ENCODE assay signal across 22 cellular contexts in genomic region chr18:49838381-49838780, GRCh38.
"Had no signal": no experiment of that assay in that cellular context is flagged by ENCODE, and none has a peak within 500 bp of the region (broad histone marks: within the 10 kb centered on the region; RNA-seq: fewer than 3 reads in every experiment).

No MANE protein-coding gene starts in this region.

- H3K9ac ChIP-seq: KMS-11 had no signal

- H3K27ac ChIP-seq: brain microvascular endothelial cell, KMS-11 had no signal

- H3K9me3 ChIP-seq: MG63 had no signal

- H3K4me1 Mint-ChIP-seq: activated B cell treated with CpG ODN at 0.5 μM for 24 hours; activated naive CD4-positive, alpha-beta T cell treated with anti-CD3 and anti-CD28 coated beads, Interleukin-2, amount 10 ng/mL, durations not matched to agents 7 days and 5 days; activated naive CD8-positive, alpha-beta T cell treated with anti-CD3 and anti-CD28 coated beads for 36 hours; activated T-helper 17 cell treated with anti-CD3 and anti-CD28 coated beads, Interleukin-2, amount 50 U/mL, for 72 hours had no signal

- H3K27me3 ChIP-seq: brain microvascular endothelial cell, MG63 had no signal

- H3K4me3 Mint-ChIP-seq: activated B cell treated with CpG ODN at 0.5 μM for 24 hours; activated CD4-positive, alpha-beta T cell treated with anti-CD3 and anti-CD28 coated beads, Interleukin-2, amount 10 ng/mL, durations not matched to agents 24 days and 14 days; activated naive CD4-positive, alpha-beta T cell treated with anti-CD3 and anti-CD28 coated beads, Interleukin-2, amount 10 ng/mL, durations not matched to agents 7 days and 5 days; activated naive CD8-positive, alpha-beta T cell treated with anti-CD3 and anti-CD28 coated beads for 36 hours; activated T-cell treated with anti-CD3 and anti-CD28 coated beads, Interleukin-2, amount 50 U/mL, for 4 hours; activated T-helper 17 cell treated with anti-CD3 and anti-CD28 coated beads, Interleukin-2, amount 50 U/mL, for 72 hours; T-helper 17 cell had no signal

- H3K36me3 ChIP-seq: brain microvascular endothelial cell had no signal

- H3K36me3 Mint-ChIP-seq: activated naive CD4-positive, alpha-beta T cell treated with anti-CD3 and anti-CD28 coated beads, Interleukin-2, amount 10 ng/mL, durations not matched to agents 7 days and 5 days; activated naive CD8-positive, alpha-beta T cell treated with anti-CD3 and anti-CD28 coated beads for 36 hours had no signal

- H3K9me3 Mint-ChIP-seq: activated B cell treated with CpG ODN at 0.5 μM for 24 hours; activated CD4-positive, alpha-beta T cell treated with anti-CD3 and anti-CD28 coated beads, Interleukin-2, amount 10 ng/mL, durations not matched to agents 24 days and 14 days; activated naive CD4-positive, alpha-beta T cell treated with anti-CD3 and anti-CD28 coated beads, Interleukin-2, amount 10 ng/mL, durations not matched to agents 7 days and 5 days; activated naive CD8-positive, alpha-beta T cell treated with anti-CD3 and anti-CD28 coated beads for 36 hours; activated T-cell treated with anti-CD3 and anti-CD28 coated beads, Interleukin-2, amount 50 U/mL, for 4 hours; activated T-helper 17 cell treated with anti-CD3 and anti-CD28 coated beads, Interleukin-2, amount 50 U/mL, for 72 hours had no signal

- DNase-seq: activated B cell treated with CpG ODN at 0.5 μM for 24 hours; activated CD4-positive, alpha-beta T cell treated with anti-CD3 and anti-CD28 coated beads for 1 hour; activated CD4-positive, alpha-beta T cell treated with anti-CD3 and anti-CD28 coated beads, Interleukin-2, amount 10 ng/mL, durations not matched to agents 24 days and 14 days; activated CD4-positive, alpha-beta T cell treated with anti-CD3 and anti-CD28 coated beads, Interleukin-2, amount 50 U/mL, for 48 hours; activated CD8-positive, alpha-beta memory T cell treated with anti-CD3 and anti-CD28 coated beads for 24 hours; activated gamma-delta T cell; activated naive CD4-positive, alpha-beta T cell treated with anti-CD3 and anti-CD28 coated beads, Interleukin-2, amount 10 ng/mL, durations not matched to agents 7 days and 5 days; activated naive CD8-positive, alpha-beta T cell treated with anti-CD3 and anti-CD28 coated beads for 36 hours; activated T-cell treated with anti-CD3 and anti-CD28 coated beads, Interleukin-2, amount 50 U/mL, for 4 hours; caudate nucleus; MG63; NCI-H1092 treated with DMSO at 0.1 percent for 48 hours; NCI-H1436; NCI-H187; NCI-H2081; NCI-H510A treated with DMSO at 0.1 percent for 48 hours; SHP77 treated with DMSO at 0.1 percent for 48 hours; T-helper 17 cell; T-helper 9 cell had no signal

- H3K27ac Mint-ChIP-seq: activated B cell treated with CpG ODN at 0.5 μM for 24 hours; activated CD4-positive, alpha-beta T cell treated with anti-CD3 and anti-CD28 coated beads, Interleukin-2, amount 10 ng/mL, durations not matched to agents 24 days and 14 days; activated naive CD4-positive, alpha-beta T cell treated with anti-CD3 and anti-CD28 coated beads, Interleukin-2, amount 10 ng/mL, durations not matched to agents 7 days and 5 days; activated naive CD8-positive, alpha-beta T cell treated with anti-CD3 and anti-CD28 coated beads for 36 hours; activated T-helper 17 cell treated with anti-CD3 and anti-CD28 coated beads, Interleukin-2, amount 50 U/mL, for 72 hours; T-helper 17 cell had no signal

- H3K4me2 ChIP-seq: KMS-11 had no signal

- ATAC-seq: activated T-cell treated with anti-CD3 and anti-CD28 coated beads, Interleukin-2, amount 50 U/mL, for 4 hours; activated T-helper 17 cell treated with anti-CD3 and anti-CD28 coated beads, Interleukin-2, amount 50 U/mL, for 72 hours; T-helper 17 cell had no signal

- H3K4me3 ChIP-seq: MG63 had no signal
